25 cellular contexts compared by ENCODE assay signal in genomic region chr18:56333846-56334245, GRCh38.
DNase-seq lines count a peak whose midpoint lies in the region; ATAC-seq, FAIRE-seq and TF ChIP-seq lines count a peak whose summit lies in the region.
"Had no signal": no experiment of that assay in that cellular context is flagged by ENCODE, and none has a peak within 500 bp of the region (broad histone marks: within the 10 kb centered on the region; RNA-seq: fewer than 3 reads in every experiment).

No MANE protein-coding gene starts in this region.

- H3K9me3 ChIP-seq in astrocyte (ENCODE audit: insufficient read depth, low read depth, low read length) (no peaks in the 10 kb centered on the region), heart left ventricle (no peaks in the 10 kb centered on the region)
- H3K9me3 ChIP-seq: BLaER1, Peyer's patch had no signal

- no peak overlapping the region for H2AFZ ChIP-seq in astrocyte (ENCODE audit: low read depth, low read length)

- H3K4me2 ChIP-seq in astrocyte (ENCODE audit: low read length): no peak overlapping the region
- H3K4me2 ChIP-seq: BLaER1 had no signal

- H3K79me2 ChIP-seq in astrocyte (ENCODE audit: insufficient read depth, low read length): no peaks in the 10 kb centered on the region

- no peaks in the 10 kb centered on the region for H3K4me1 ChIP-seq in astrocyte (ENCODE audit: insufficient read depth, low read length)
- H3K4me1 ChIP-seq in foreskin keratinocyte: no peaks in the 10 kb centered on the region
- peaks cover 0 to 5% (median 0%) of the 10 kb centered on the region in 12 donors for H3K4me1 ChIP-seq in heart left ventricle
- H3K4me1 ChIP-seq: Peyer's patch had no signal

- peaks cover 9% of the 10 kb centered on the region for H3K4me1 Mint-ChIP-seq in astrocyte (ENCODE audit: low read depth, unreplicated experiment)
- H3K4me1 Mint-ChIP-seq: CD4-positive, CD25-positive, alpha-beta regulatory T cell had no signal

- 74 to 87% (median 84%) methylated on average over 2 of the region's 2 CpGs for WGBS in heart left ventricle, 4 donors

- no peaks in the 10 kb centered on the region for H3K36me3 ChIP-seq in astrocyte (ENCODE audit: insufficient read depth, low read length)
- H3K36me3 ChIP-seq in heart left ventricle: no peaks in the 10 kb centered on the region
- H3K36me3 ChIP-seq: BLaER1, Peyer's patch had no signal

- H3K4me3 ChIP-seq in astrocyte (ENCODE audit: insufficient read depth, low read depth, low read length) (no peak overlapping the region), heart left ventricle (no peak overlapping the region)
- H3K4me3 ChIP-seq: BLaER1, Peyer's patch, SK-N-MC had no signal

- H3K9ac ChIP-seq in astrocyte (ENCODE audit: low read length): no peak overlapping the region
- H3K9ac ChIP-seq: BLaER1 had no signal

- TF ChIP-seq POLR2A in heart left ventricle (IDR thresholded peaks at IDR 0.05): no peak

- no peak overlapping the region for H3K4me3 Mint-ChIP-seq in astrocyte (ENCODE audit: unreplicated experiment)
- H3K4me3 Mint-ChIP-seq: CD4-positive, CD25-positive, alpha-beta regulatory T cell had no signal

- H3K27ac Mint-ChIP-seq in astrocyte (ENCODE audit: unreplicated experiment): peak overlapping the region; percentile 50
- H3K27ac Mint-ChIP-seq: CD4-positive, CD25-positive, alpha-beta regulatory T cell had no signal

- no peaks in the 10 kb centered on the region for H4K20me1 ChIP-seq in astrocyte (ENCODE audit: insufficient read depth, low read length)
- H4K20me1 ChIP-seq: BLaER1 had no signal

- H3K36me3 Mint-ChIP-seq in astrocyte (ENCODE audit: low read depth, unreplicated experiment): no peaks in the 10 kb centered on the region
- H3K36me3 Mint-ChIP-seq: CD4-positive, CD25-positive, alpha-beta regulatory T cell had no signal

- H3K27me3 ChIP-seq in astrocyte (ENCODE audit: insufficient read depth, low read length) (no peaks in the 10 kb centered on the region), foreskin keratinocyte (peaks cover 3% of the 10 kb centered on the region), heart left ventricle (no peaks in the 10 kb centered on the region)
- H3K27me3 ChIP-seq: BLaER1, Peyer's patch had no signal

- no peak for TF ChIP-seq CTCF in astrocyte (IDR thresholded peaks at IDR 0.05; ENCODE audit: insufficient read depth, low read depth, low read length)
- no peak for TF ChIP-seq CTCF in foreskin keratinocyte (conservative IDR thresholded peaks at IDR 0.05)
- TF ChIP-seq CTCF in heart left ventricle (IDR thresholded peaks at IDR 0.05): no peak

- no peak overlapping the region for H3K27ac ChIP-seq in astrocyte (ENCODE audit: low read depth, low read length)
- no peak overlapping the region for H3K27ac ChIP-seq in foreskin keratinocyte
- H3K27ac ChIP-seq in heart left ventricle: no peak overlapping the region
- H3K27ac ChIP-seq: BLaER1, Peyer's patch, SK-N-MC had no signal

- intact Hi-C loops in heart left ventricle (cut with DNase I): no loop called here

- DNase-seq in EH (ENCODE audit: low read depth) (peak; percentile 11), HS-27A (ENCODE audit: low read depth) (peak; percentile 35), astrocyte (ENCODE audit: low read depth) (no peak), foreskin keratinocyte (peak; percentile 20 to 61), GDM1 (lab: John Stamatoyannopoulos, UW) (no peak), NCI-H1092 treated with DMSO at 0.1 percent for 48 hours (lab: John Stamatoyannopoulos, UW) (no peak), heart left ventricle (no peak)
- DNase-seq in stimulated activated naive CD4-positive, alpha-beta T cell (lab: John Stamatoyannopoulos, UW): no peak
- DNase-seq: CD4-positive, CD25-positive, alpha-beta regulatory T cell; DMS153; DND-41; Karpas-422; MV-4-11; NCI-H1105 treated with DMSO at 0.1 percent for 48 hours; NCI-H146; NCI-H1930; NCI-H2107; NCI-H2227 treated with DMSO at 0.1 percent for 48 hours; NCI-H526 treated with DMSO at 0.1 percent for 48 hours; Peyer's patch; SIG-M5 had no signal

- H3K27me3 Mint-ChIP-seq in astrocyte (ENCODE audit: low read depth, unreplicated experiment): no peaks in the 10 kb centered on the region

- H3K9me3 Mint-ChIP-seq in astrocyte (ENCODE audit: unreplicated experiment): peaks cover 4% of the 10 kb centered on the region

- ATAC-seq in foreskin keratinocyte (peak; percentile 53), heart left ventricle (no peak)
- ATAC-seq: HCT116 had no signal

- no peak for FAIRE-seq in astrocyte (lab: Jason Lieb, UNC)
- FAIRE-seq: A204.1 had no signal

Comparison
In these comparisons a context has a peak if more than half of its experiments do, and no peak if none do; other contexts are left out.
1. DNase-seq: peak in EH (single experiment), HS-27A (single experiment) and foreskin keratinocyte (2 of 2); none in astrocyte (single experiment), GDM1 (single experiment), NCI-H1092 treated with DMSO at 0.1 percent for 48 hours (single experiment), stimulated activated naive CD4-positive, alpha-beta T cell (0 of 6) and heart left ventricle (0 of 5).